ENCODE assay signal across 8 cellular contexts in genomic region chr4:3880595-3881120, GRCh38.
DNase-seq lines count a peak whose midpoint lies in the region; ATAC-seq and TF ChIP-seq lines count a peak whose summit lies in the region.

No MANE protein-coding gene starts in this region.

- TF ChIP-seq CTCF in HEK293 (tag by site-specific recombination; IDR thresholded peaks at IDR 0.05) (peak; percentile 91), epithelial cell of proximal tubule (conservative IDR thresholded peaks at IDR 0.05; ENCODE audit: low read depth, low read length) (peak; percentile 77), natural killer cell (IDR thresholded peaks at IDR 0.05) (no peak)

- peaks cover 35 to 37% of the 10 kb centered on the region in 2 donors for H3K4me1 Mint-ChIP-seq in natural killer cell

- peak; percentile 59 to 66 (median 61) for ATAC-seq in natural killer cell
- ATAC-seq in stimulated activated naive CD8-positive, alpha-beta T cell treated with anti-CD3 and anti-CD28 coated beads, Interleukin-15, Interleukin-2, amounts not matched to agents 100 U/mL and 50 U/mL, for 24 hours, result peak; percentile 68
- ATAC-seq in GM21825 (IDR thresholded peaks at IDR 0.05; ENCODE audit: unreplicated experiment), result no peak

- DNase-seq in CMK (ENCODE audit: low read depth) (peak; percentile 46), NOMO-1 (lab: John Stamatoyannopoulos, UW; ENCODE audit: unreplicated experiment in 2 of 2) (peak; percentile 72 to 74), activated T-cell treated with anti-CD3 and anti-CD28 coated beads for 1 hour (ENCODE audit: low read depth) (peak; percentile 51), epithelial cell of proximal tubule (ENCODE audit: low read depth) (peak; percentile 1), natural killer cell (peak; percentile 56)
- DNase-seq in stimulated activated naive CD8-positive, alpha-beta T cell treated with anti-CD3 and anti-CD28 coated beads, Interleukin-15, Interleukin-2, amounts not matched to agents 100 U/mL and 50 U/mL, for 24 hours, result peak; percentile 78

- peaks cover 13% of the 10 kb centered on the region for H3K36me3 Mint-ChIP-seq in natural killer cell

- no peaks in the 10 kb centered on the region for H3K36me3 ChIP-seq in HEK293 (ENCODE audit: control insufficient read depth in 2 of 2, insufficient read depth in 1 of 2, low read length in 2 of 2)

- intact Hi-C loops in natural killer cell (cut with micrococcal nuclease), result no loop called here

- H3K27ac ChIP-seq in HEK293 (ENCODE audit: extremely low read depth, low read depth, low read length), result no peak overlapping the region

- H3K4me1 ChIP-seq in HEK293 (ENCODE audit: control insufficient read depth, insufficient read depth, low read length), result no peaks in the 10 kb centered on the region

- H3K4me3 Mint-ChIP-seq in natural killer cell, result peak overlapping the region; percentile 82

- H3K9me3 ChIP-seq in HEK293 (ENCODE audit: control insufficient read depth, insufficient read depth, low read depth, low read length), result no peaks in the 10 kb centered on the region

- peaks cover 37 to 55% of the 10 kb centered on the region in 2 donors for H3K27me3 Mint-ChIP-seq in natural killer cell (ENCODE audit: low read depth in 2 of 2)

- peaks cover 0 to 7% of the 10 kb centered on the region in 2 donors for H3K9me3 Mint-ChIP-seq in natural killer cell

- H3K27ac Mint-ChIP-seq in natural killer cell, result peak overlapping the region in 1 of 2 donors; percentile 78

- CTCF ChIA-PET in HEK293 (lab: Yijun Ruan, JAX), result interaction anchor here (0.6 to 3.0 kb wide), 19 partner anchors 8 to 535 kb away, joined by 3 to 20 read pairs (median 4); partner anchors contain the start of gene ADRA2C

- POLR2A ChIA-PET in HEK293 (lab: Yijun Ruan, JAX), result no interaction called here

- no peak overlapping the region for H3K4me3 ChIP-seq in HEK293 (ENCODE audit: low read depth, low read length)
- H3K4me3 ChIP-seq in epithelial cell of proximal tubule (ENCODE audit: low read depth, low read length), result no peak overlapping the region

TF ChIP-seq in HEK293, 187 proteins besides CTCF, POLR2A, EP300 and RAD21 (continues in another document):
- TF ChIP-seq ZNF660 (tag by site-specific recombination; IDR thresholded peaks at IDR 0.05) (no peak), EGR2 (tag by site-specific recombination; IDR thresholded peaks at IDR 0.05; ENCODE audit: low read depth) (0 out of 2 replicates have a peak, but pooled peaks have one; percentile 6), ZFHX2 (tag by site-specific recombination; conservative IDR thresholded peaks at IDR 0.05) (0 out of 2 replicates have a peak, but pooled peaks have one; percentile 22), ZNF654 (tag by site-specific recombination; IDR thresholded peaks at IDR 0.05; ENCODE audit: low read depth) (peak; percentile 97), ZNF335 (tag by site-specific recombination; conservative IDR thresholded peaks at IDR 0.05) (no peak), PRDM1 (tag by site-specific recombination; IDR thresholded peaks at IDR 0.05) (peak; percentile 17; the same call in 1 of the 2 replicates), ZNF202 (tag by site-specific recombination; IDR thresholded peaks at IDR 0.05; ENCODE audit: borderline replicate concordance) (no peak), ZNF16 (tag by site-specific recombination; IDR thresholded peaks at IDR 0.05; ENCODE audit: low read depth) (no peak), ZNF266 (tag by site-specific recombination; IDR thresholded peaks at IDR 0.05; ENCODE audit: low read depth) (no peak), ZBTB8A (tag by site-specific recombination; IDR thresholded peaks at IDR 0.05) (peak; percentile 93), ZNF645 (tag by site-specific recombination; IDR thresholded peaks at IDR 0.05) (no peak), GLI4 (tag by site-specific recombination; IDR thresholded peaks at IDR 0.05) (no peak), ZNF274 (IDR thresholded peaks at IDR 0.05; ENCODE audit: low read length) (no peak), ZNF274 (tag by site-specific recombination; IDR thresholded peaks at IDR 0.05; ENCODE audit: borderline replicate concordance) (no peak), ZBTB17 (tag by site-specific recombination; IDR thresholded peaks at IDR 0.05) (peak; percentile 56; the same call in 1 of the 2 replicates), PRDM6 (tag by site-specific recombination; IDR thresholded peaks at IDR 0.05) (no peak), KLF1 (tag by site-specific recombination; IDR thresholded peaks at IDR 0.05) (no peak), ZNF449 (tag by site-specific recombination; IDR thresholded peaks at IDR 0.05) (no peak), ZNF157 (tag by site-specific recombination; IDR thresholded peaks at IDR 0.05) (no peak), ZNF768 (tag by site-specific recombination; IDR thresholded peaks at IDR 0.05) (peak; percentile 78; the same call in 1 of the 2 replicates), ZNF366 (tag by site-specific recombination; conservative IDR thresholded peaks at IDR 0.05) (peak; percentile 88), GLIS1 (tag by site-specific recombination; IDR thresholded peaks at IDR 0.05) (0 out of 2 replicates have a peak, but pooled peaks have one; percentile 8), ZNF747 (tag by site-specific recombination; IDR thresholded peaks at IDR 0.05) (no peak), ZNF398 (tag by site-specific recombination; IDR thresholded peaks at IDR 0.05) (peak; percentile 60; the same call in 1 of the 2 replicates), AEBP2 (tag by site-specific recombination; IDR thresholded peaks at IDR 0.05; ENCODE audit: borderline replicate concordance) (no peak)

Comparison
In these comparisons a context has a peak if more than half of its experiments do, and no peak if none do; other contexts are left out.
1. DNase-seq: peak in every context shown above with its lines; median percentile 78 in stimulated activated naive CD8-positive, alpha-beta T cell treated with anti-CD3 and anti-CD28 coated beads, Interleukin-15, Interleukin-2, amounts not matched to agents 100 U/mL and 50 U/mL, for 24 hours; 73 in NOMO-1; 56 in natural killer cell; 51 in activated T-cell treated with anti-CD3 and anti-CD28 coated beads for 1 hour; 46 in CMK; 1 in epithelial cell of proximal tubule.